Comparison of ENCODE assay signal across 6 cellular contexts in the genomic region with DNA sequence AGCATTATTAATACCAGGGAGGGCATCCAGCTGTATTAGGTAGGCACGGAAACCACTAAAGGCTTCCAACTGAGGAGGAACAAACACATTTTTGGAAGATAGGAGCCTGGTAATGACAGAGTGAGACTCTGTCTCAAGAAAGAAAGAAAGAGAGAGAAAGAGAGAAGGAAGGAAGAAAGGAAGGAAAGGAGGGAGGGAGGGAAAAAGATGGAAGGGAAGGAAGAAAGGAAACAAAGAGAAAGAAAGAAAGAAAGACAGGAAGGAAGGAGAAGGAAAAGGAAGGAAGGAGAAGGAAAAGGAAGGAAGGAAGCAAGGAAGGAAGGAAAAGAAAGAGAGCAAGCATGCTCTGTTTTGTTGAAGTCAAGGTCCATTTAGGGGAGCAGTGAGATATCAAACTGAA.
"Had no signal": no experiment of that assay in that cellular context is flagged by ENCODE, and none has a peak within 500 bp of the region (broad histone marks: within the 10 kb centered on the region; RNA-seq: fewer than 3 reads in every experiment).

No MANE protein-coding gene starts in this region.

- ATAC-seq: GM23338 had no signal

- H3K9me3 Mint-ChIP-seq: GM23338, H9, HFFc6 had no signal

- H3K4me3 ChIP-seq: GM23338 had no signal

- H3K4me1 Mint-ChIP-seq: H9 had no signal

- DNase-seq: H9, HCEC 1CT, HFFc6, IMR-90, KBM-7 had no signal

- H3K4me3 Mint-ChIP-seq: GM23338, H9, HFFc6 had no signal

- H3K27ac Mint-ChIP-seq: GM23338, H9, HFFc6 had no signal
